Comparison of ENCODE assay signal across 17 cellular contexts in the genomic region with DNA sequence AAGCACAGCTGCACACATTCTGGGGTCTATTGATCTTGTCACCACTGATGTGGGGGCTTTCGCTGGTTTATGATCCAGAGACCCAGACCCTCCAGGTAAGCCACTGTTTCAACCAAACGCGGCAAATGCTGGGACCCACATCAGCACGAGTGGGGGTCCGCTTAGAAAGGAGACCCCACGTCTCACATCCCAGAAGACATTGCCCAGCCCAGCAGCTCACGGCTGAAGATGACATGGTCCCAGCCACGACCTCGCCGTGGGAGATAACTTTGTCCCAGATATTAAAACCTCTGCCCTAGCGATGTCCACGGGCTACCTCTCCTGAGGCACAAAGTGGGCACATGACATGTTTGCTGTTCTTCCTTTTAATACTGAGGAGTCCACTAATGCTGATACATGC. TPM values are rescaled to one million over a fixed set of nuclear protein-coding genes. Genes with fewer than 3 reads are reported as not detected.
DNase-seq lines count a peak whose midpoint lies in the region; ATAC-seq and TF ChIP-seq lines count a peak whose summit lies in the region.
"Had no signal": no experiment of that assay in that cellular context is flagged by ENCODE, and none has a peak within 500 bp of the region (broad histone marks: within the 10 kb centered on the region; RNA-seq: fewer than 3 reads in every experiment).

No MANE protein-coding gene starts in this region.

- H3K4me1 ChIP-seq in adrenal gland (replicated peaks in 1 of 2) (peaks cover 8 to 44% of the 10 kb centered on the region in 2 donors), aorta (ENCODE audit: control insufficient read depth in 1 of 2, insufficient read depth in 2 of 2, low read length in 2 of 2) (no peaks in the 10 kb centered on the region)
- H3K4me1 ChIP-seq: BE2C had no signal

- H3K27ac ChIP-seq in KOPT-K1 (ENCODE audit: low read depth, low read length, poor library complexity, severe bottlenecking) (peak overlapping the region; percentile 76), adrenal gland (peak overlapping the region in 3 of 5 donors; percentile 47 to 89 (median 80)), aorta (ENCODE audit: low read depth in 1 of 2, low read length in 2 of 2) (no peak overlapping the region)

- TF ChIP-seq POLR2A in adrenal gland (IDR thresholded peaks at IDR 0.05), result no peak

- H3K36me3 ChIP-seq in KOPT-K1 (ENCODE audit: insufficient read depth, low read length) (no peaks in the 10 kb centered on the region), adrenal gland (replicated peaks in 1 of 2) (peaks cover 0 to 9% of the 10 kb centered on the region in 2 donors), aorta (ENCODE audit: control insufficient read depth in 1 of 2, insufficient read depth in 2 of 2, low read length in 1 of 2) (no peaks in the 10 kb centered on the region)
- H3K36me3 ChIP-seq: BE2C had no signal

- 83 to 92% (median 87%) methylated on average over 11 to 12 of the region's 12 CpGs for WGBS in adrenal gland, 4 donors
- 88 to 90% methylated on average over 12 of the region's 12 CpGs for WGBS in aorta, 2 donors

- H3K27me3 ChIP-seq in adrenal gland (no peaks in the 10 kb centered on the region), aorta (ENCODE audit: control insufficient read depth in 1 of 2, insufficient read depth in 2 of 2, low read length in 1 of 2) (no peaks in the 10 kb centered on the region)
- H3K27me3 ChIP-seq: BE2C had no signal

- peak in 3 of 7 donors; percentile 11 to 51 (median 20) for DNase-seq in adrenal gland
- peak; percentile 27 for DNase-seq in islet precursor cell
- DNase-seq in stimulated activated CD4-positive, alpha-beta T cell treated with anti-CD3 and anti-CD28 coated beads, Interleukin-2, amount 100 ng/mL, for 24 hours, result no peak
- no peak for DNase-seq in aorta
- DNase-seq in RKO (ENCODE audit: low spot score), result no peak
- DNase-seq in NCI-H146 (lab: John Stamatoyannopoulos, UW), result no peak
- DNase-seq: ACHN; BE2C; C1 segment of cervical spinal cord; CD8-positive, alpha-beta memory T cell; COR-L47; DMS 273 treated with DMSO at 0.1 percent for 48 hours; DMS53; GOT3 had no signal

- ATAC-seq in aorta (ENCODE audit: low FRiP score), result no peak
- ATAC-seq: HepG2 had no signal

- TF ChIP-seq CTCF in adrenal gland (IDR thresholded peaks at IDR 0.05), result no peak

- H3K9me3 ChIP-seq in KOPT-K1 (ENCODE audit: insufficient read depth, low read length, poor library complexity, severe bottlenecking) (no peaks in the 10 kb centered on the region), adrenal gland (replicated peaks in 1 of 3) (no peaks in the 10 kb centered on the region), aorta (ENCODE audit: control insufficient read depth, low read length) (no peaks in the 10 kb centered on the region)
- H3K9me3 ChIP-seq: BE2C had no signal

- no peak overlapping the region for H3K4me3 ChIP-seq in adrenal gland
- no peak overlapping the region for H3K4me3 ChIP-seq in aorta (ENCODE audit: low read length in 2 of 2)

- intact Hi-C loops in adrenal gland (cut with DNase I) (no loop called here), aorta (cut with DNase I) (no loop called here)

RNA-seq across cellular contexts. Expression of a gene that starts 43.8 kb away (rescaled TPM):
- total RNA-seq in adrenal gland (100 to 1,000 TPM in 1 of 8 donors, 10 to 100 TPM in 7; 30.5 to 110 (median 61.9) TPM), aorta (10 to 100 TPM; 10.3 to 10.9 TPM)
- polyA plus RNA-seq in adrenal gland (10 to 100 TPM in 1 of 3 donors, 1 to 10 TPM in 2; 8.1 to 32.5 (median 8.4) TPM), aorta (under 1 TPM; 0.43 to 0.75 TPM)
- total RNA-seq: HepG2 had no signal
- polyA plus RNA-seq: CD4-positive, CD25-positive, alpha-beta regulatory T cell; CD8-positive, alpha-beta memory T cell; HepG2 had no signal

Comparison
In these comparisons a context has a peak if more than half of its experiments do, and no peak if none do; other contexts are left out.
1. H3K27ac ChIP-seq: peak in KOPT-K1 (single experiment) and adrenal gland (3 of 5); none in aorta (0 of 2).